In genomic region chr7:3754488-3755365, GRCh38 we compare ENCODE assay signal across 11 cellular contexts.
DNase-seq lines count a peak whose midpoint lies in the region; ATAC-seq and TF ChIP-seq lines count a peak whose summit lies in the region.
"Had no signal": no experiment of that assay in that cellular context is flagged by ENCODE, and none has a peak within 500 bp of the region (broad histone marks: within the 10 kb centered on the region; RNA-seq: fewer than 3 reads in every experiment).

No MANE protein-coding gene starts in this region.

- H3K23ac ChIP-seq in H9 (ENCODE audit: insufficient read length, low read depth, low read length), result no peak overlapping the region

- H3K4me3 ChIP-seq in NT2/D1 (ENCODE audit: insufficient read length, low read depth), result no peak overlapping the region

- H3T11ph ChIP-seq in H9 (ENCODE audit: low read length), result no peak overlapping the region

- no peaks in the 10 kb centered on the region for H3K36me3 ChIP-seq in NT2/D1 (ENCODE audit: insufficient read depth, insufficient read length, low read length)

- H3K9me3 ChIP-seq in H9 (ENCODE audit: control insufficient read depth, low read depth, low read length) (no peaks in the 10 kb centered on the region), NT2/D1 (ENCODE audit: insufficient read depth, low read length) (peaks cover 5% of the 10 kb centered on the region; the same call in 1 of the 2 replicates)

- H3K4me2 ChIP-seq in H9 (ENCODE audit: insufficient read depth, insufficient read length, low read length), result no peak overlapping the region

- H4K8ac ChIP-seq in H9 (replicated peaks; ENCODE audit: insufficient read length, low read depth, low read length), result no peak overlapping the region

- H2AK5ac ChIP-seq in H9 (ENCODE audit: insufficient read length, low read length), result no peak overlapping the region

- no peak overlapping the region for H2BK12ac ChIP-seq in H9 (ENCODE audit: insufficient read length, low read depth, low read length)

- H3K4me1 ChIP-seq in H9 (ENCODE audit: insufficient read depth, low read length), result no peaks in the 10 kb centered on the region
- H3K4me1 ChIP-seq in NT2/D1 (ENCODE audit: insufficient read depth, insufficient read length), result no peaks in the 10 kb centered on the region

- no peaks in the 10 kb centered on the region for H3K36me3 Mint-ChIP-seq in H9 (ENCODE audit: insufficient read depth in 1 of 3, low read depth in 3 of 3)
- H3K36me3 Mint-ChIP-seq in Calu3 (ENCODE audit: insufficient read depth, unreplicated experiment), result peaks cover 5% of the 10 kb centered on the region
- H3K36me3 Mint-ChIP-seq in stimulated activated naive B cell treated with anti-CD40 and anti-IgM and Interleukin-4, amounts not matched to agents 10 μg/mL and 1 μg/mL and 100 μg/mL, for 72 hours, result no peaks in the 10 kb centered on the region
- H3K36me3 Mint-ChIP-seq: natural killer cell treated with Interleukin-12 subunit alpha and Interleukin-12 subunit beta and Interleukin-15 and Interleukin-18, amount 100 ng/mL, for 72 hours had no signal

- no peaks in the 10 kb centered on the region for H3K23me2 ChIP-seq in H9 (ENCODE audit: insufficient read length, low read depth, low read length, poor library complexity, severe bottlenecking)

- WGBS in H9 (ENCODE audit: extremely low coverage, insufficient read length, low lambda C conversion rate), result no CpG with 5 or more reads among the region's 16 CpGs

- H3K18ac ChIP-seq in H9 (ENCODE audit: insufficient read length, low read depth, low read length), result no peak overlapping the region

- H3K27me3 ChIP-seq in H9 (ENCODE audit: insufficient read depth, low read length) (no peaks in the 10 kb centered on the region), NT2/D1 (ENCODE audit: insufficient read depth, insufficient read length) (no peaks in the 10 kb centered on the region)

- H4K20me1 ChIP-seq in H9 (ENCODE audit: control insufficient read depth, insufficient read depth, insufficient read length), result no peaks in the 10 kb centered on the region

- H2BK15ac ChIP-seq in H9 (ENCODE audit: low read depth, low read length), result no peak overlapping the region

- no peak overlapping the region for H3K4ac ChIP-seq in H9 (ENCODE audit: low read depth, low read length)

- H3K79me1 ChIP-seq in H9 (ENCODE audit: insufficient read depth, low read depth, low read length, poor library complexity, severe bottlenecking), result no peaks in the 10 kb centered on the region

- peak overlapping the region; percentile 4 to 93 (median 58); a peak in 4 of 7 replicates for H3K27ac Mint-ChIP-seq in H9
- H3K27ac Mint-ChIP-seq in Calu3 (ENCODE audit: unreplicated experiment), result no peak overlapping the region
- H3K27ac Mint-ChIP-seq in stimulated activated naive B cell treated with anti-CD40 and anti-IgM and Interleukin-4, amounts not matched to agents 10 μg/mL and 1 μg/mL and 100 μg/mL, for 72 hours, result no peak overlapping the region
- H3K27ac Mint-ChIP-seq: natural killer cell treated with Interleukin-12 subunit alpha and Interleukin-12 subunit beta and Interleukin-15 and Interleukin-18, amount 100 ng/mL, for 72 hours had no signal

- H3K14ac ChIP-seq in H9 (ENCODE audit: insufficient read depth, low read length), result no peak overlapping the region

- H3K79me2 ChIP-seq in H9 (ENCODE audit: insufficient read depth, low read length), result no peaks in the 10 kb centered on the region

- H3K9ac ChIP-seq in H9 (ENCODE audit: extremely low read depth, insufficient read length, low read length) (no peak overlapping the region), NT2/D1 (ENCODE audit: insufficient read length, low read depth) (no peak overlapping the region)

- H3K9me3 Mint-ChIP-seq in H9 (no peaks in the 10 kb centered on the region), Calu3 (ENCODE audit: low read depth, unreplicated experiment) (peaks cover 7% of the 10 kb centered on the region)
- H3K9me3 Mint-ChIP-seq in stimulated activated naive B cell treated with anti-CD40 and anti-IgM and Interleukin-4, amounts not matched to agents 10 μg/mL and 1 μg/mL and 100 μg/mL, for 72 hours, result peaks cover 0 to 3% of the 10 kb centered on the region in 2 donors
- H3K9me3 Mint-ChIP-seq: natural killer cell treated with Interleukin-12 subunit alpha and Interleukin-12 subunit beta and Interleukin-15 and Interleukin-18, amount 100 ng/mL, for 72 hours had no signal

- no peak overlapping the region for H3K27ac ChIP-seq in H9 (ENCODE audit: insufficient read length, low read depth, low read length)

- peak; percentile 41 for DNase-seq in H9
- peak; percentile 61 for DNase-seq in NT2/D1 (ENCODE audit: low read depth, low spot score)
- peak; percentile 47 for DNase-seq in fibroblast of the conjunctiva (ENCODE audit: low read depth)
- DNase-seq in pons (ENCODE audit: low spot score), result peak; percentile 96
- DNase-seq in Calu3, result no peak
- no peak for DNase-seq in stimulated activated naive B cell treated with anti-CD40 and anti-IgM and Interleukin-4, amounts not matched to agents 10 μg/mL and 1 μg/mL and 100 μg/mL, for 72 hours
- DNase-seq in activated gamma-delta T cell treated with Interleukin-2 at 50 U/mL for 16 hours, result no peak
- DNase-seq: activated CD4-positive, CD25-positive, alpha-beta regulatory T cell treated with anti-CD3 and anti-CD28 coated beads, Interleukin-2, amount 50 U/mL, for 72 hours; HCEC 1CT had no signal

- TF ChIP-seq CTCF in H9 (conservative IDR thresholded peaks at IDR 0.05), result no peak
- no peak for TF ChIP-seq CTCF in Calu3 (IDR thresholded peaks at IDR 0.05; ENCODE audit: unreplicated experiment)

- CTCF ChIA-PET in Calu3 (lab: Charles Lee), result no interaction called here

- ATAC-seq in stimulated activated naive B cell treated with anti-CD40 and anti-IgM and Interleukin-4, amounts not matched to agents 10 μg/mL and 1 μg/mL and 100 μg/mL, for 72 hours (replicated peaks), result no peak
- no peak for ATAC-seq in HG02852 (IDR thresholded peaks at IDR 0.05; ENCODE audit: unreplicated experiment)
- ATAC-seq: natural killer cell treated with Interleukin-12 subunit alpha and Interleukin-12 subunit beta and Interleukin-15 and Interleukin-18, amount 100 ng/mL, for 72 hours had no signal

- no peak overlapping the region for H4K91ac ChIP-seq in H9 (ENCODE audit: insufficient read length, low read depth, low read length)

- H3K56ac ChIP-seq in H9 (ENCODE audit: insufficient read length, low read depth, low read length), result no peak overlapping the region

- no peak overlapping the region for H2BK5ac ChIP-seq in H9 (ENCODE audit: insufficient read length, low read length)

- BruUV-seq in Calu3 (replicated peaks; lab: Mats Ljungman, UMichigan), result no TSS peak

- peaks cover 15 to 20% of the 10 kb centered on the region in 2 experiments for H3K4me1 Mint-ChIP-seq in H9
- peaks cover 25% of the 10 kb centered on the region for H3K4me1 Mint-ChIP-seq in Calu3 (ENCODE audit: low read depth, unreplicated experiment)
- H3K4me1 Mint-ChIP-seq in stimulated activated naive B cell treated with anti-CD40 and anti-IgM and Interleukin-4, amounts not matched to agents 10 μg/mL and 1 μg/mL and 100 μg/mL, for 72 hours, result peaks cover 3 to 5% of the 10 kb centered on the region in 2 donors

- peaks cover 3% of the 10 kb centered on the region; the same call in 1 of the 2 replicates for H3K27me3 Mint-ChIP-seq in H9 (ENCODE audit: low read depth)
- H3K27me3 Mint-ChIP-seq in Calu3 (ENCODE audit: unreplicated experiment), result no peaks in the 10 kb centered on the region
- H3K27me3 Mint-ChIP-seq in stimulated activated naive B cell treated with anti-CD40 and anti-IgM and Interleukin-4, amounts not matched to agents 10 μg/mL and 1 μg/mL and 100 μg/mL, for 72 hours, result peaks cover 8 to 15% of the 10 kb centered on the region in 2 donors

- intact Hi-C loops in Calu3 (cut with micrococcal nuclease; ENCODE audit: unreplicated experiment), result no loop called here

- no peak overlapping the region for H2AFZ ChIP-seq in H9 (ENCODE audit: low read length)

- H2BK20ac ChIP-seq in H9 (ENCODE audit: low read depth, low read length, poor library complexity, severe bottlenecking), result no peak overlapping the region

- no peak overlapping the region for H2BK120ac ChIP-seq in H9 (ENCODE audit: low read depth, low read length, poor library complexity, severe bottlenecking)

- H3K4me3 Mint-ChIP-seq in H9, result no peak overlapping the region
- H3K4me3 Mint-ChIP-seq in Calu3 (ENCODE audit: low read depth, unreplicated experiment), result no peak overlapping the region
- H3K4me3 Mint-ChIP-seq in stimulated activated naive B cell treated with anti-CD40 and anti-IgM and Interleukin-4, amounts not matched to agents 10 μg/mL and 1 μg/mL and 100 μg/mL, for 72 hours, result no peak overlapping the region
- H3K4me3 Mint-ChIP-seq: natural killer cell treated with Interleukin-12 subunit alpha and Interleukin-12 subunit beta and Interleukin-15 and Interleukin-18, amount 100 ng/mL, for 72 hours had no signal

- no peak overlapping the region for H4K5ac ChIP-seq in H9 (ENCODE audit: insufficient read length, low read depth, low read length)

Comparison
In these comparisons a context has a peak if more than half of its experiments do, and no peak if none do; other contexts are left out.
1. DNase-seq: peak in H9 (single experiment), NT2/D1 (single experiment), fibroblast of the conjunctiva (single experiment) and pons (single experiment); none in Calu3 (single experiment), stimulated activated naive B cell treated with anti-CD40 and anti-IgM and Interleukin-4, amounts not matched to agents 10 μg/mL and 1 μg/mL and 100 μg/mL, for 72 hours (single experiment) and activated gamma-delta T cell treated with Interleukin-2 at 50 U/mL for 16 hours (single experiment).
2. H3K27ac Mint-ChIP-seq: peak in H9 (3 of 3); none in Calu3 (single experiment) and stimulated activated naive B cell treated with anti-CD40 and anti-IgM and Interleukin-4, amounts not matched to agents 10 μg/mL and 1 μg/mL and 100 μg/mL, for 72 hours (single experiment).